Comparison of ENCODE assay signal across 9 cellular contexts in genomic region chr21:16942703-16943102, GRCh38.
A peak's percentile ranks its signal among the peaks of the same experiment; 100 is the strongest.
DNase-seq lines count a peak whose midpoint lies in the region; ATAC-seq and TF ChIP-seq lines count a peak whose summit lies in the region.
"Had no signal": no experiment of that assay in that cellular context is flagged by ENCODE, and none has a peak within 500 bp of the region (broad histone marks: within the 10 kb centered on the region; RNA-seq: fewer than 3 reads in every experiment).

No MANE protein-coding gene starts in this region.

- H3K36me3 ChIP-seq in MM.1S (replicated peaks; ENCODE audit: insufficient read depth, low read length) (no peaks in the 10 kb centered on the region), right lobe of liver (no peaks in the 10 kb centered on the region)

- H2AFZ ChIP-seq in MM.1S (ENCODE audit: low read length): no peak overlapping the region

- H3K4me1 ChIP-seq in MM.1S (ENCODE audit: low read length): no peaks in the 10 kb centered on the region
- H3K4me1 ChIP-seq in right lobe of liver: no peaks in the 10 kb centered on the region

- no peak overlapping the region for H3K27ac ChIP-seq in MM.1S (ENCODE audit: low read length)
- H3K27ac ChIP-seq in right lobe of liver: no peak overlapping the region

- TF ChIP-seq CTCF in MM.1S (IDR thresholded peaks at IDR 0.05; ENCODE audit: low read length) (peak; percentile 60), cardiac fibroblast (IDR thresholded peaks at IDR 0.05; ENCODE audit: low read depth, low read length) (peak; percentile 36), right lobe of liver (IDR thresholded peaks at IDR 0.05) (peak; percentile 50 to 59 (median 52))

- H3K9me3 ChIP-seq in MM.1S (replicated peaks; ENCODE audit: insufficient read depth, low read length) (no peaks in the 10 kb centered on the region), right lobe of liver (no peaks in the 10 kb centered on the region)

- no peaks in the 10 kb centered on the region for H4K20me1 ChIP-seq in MM.1S (ENCODE audit: insufficient read depth, low read length)

- ATAC-seq in right lobe of liver (peak; percentile 63 to 85 (median 72)), HG03460 (IDR thresholded peaks at IDR 0.05; ENCODE audit: unreplicated experiment) (no peak)

- H3K4me3 ChIP-seq in MM.1S (ENCODE audit: low read length) (no peak overlapping the region), cardiac fibroblast (replicated peaks in 1 of 2; ENCODE audit: low read depth in 2 of 2, low read length in 2 of 2) (no peak overlapping the region), right lobe of liver (no peak overlapping the region)

- TF ChIP-seq POLR2A in right lobe of liver (IDR thresholded peaks at IDR 0.05): no peak

- intact Hi-C loops in right lobe of liver (cut with DNase I): loop anchor here in 1 of 2 donors (10.0 kb wide), 1 partner anchor 102 kb away; no protein-coding TSS in a partner anchor

- 48% methylated on average over 4 of the region's 4 CpGs for WGBS in right lobe of liver (ENCODE audit: insufficient coverage, low coverage, low lambda C conversion rate, missing lambda C conversion rate)

- H3K79me2 ChIP-seq in MM.1S (ENCODE audit: low read length): no peaks in the 10 kb centered on the region

- no peaks in the 10 kb centered on the region for H3F3A ChIP-seq in MM.1S (ENCODE audit: insufficient read depth, low read length)

- no peak overlapping the region for H3K4me2 ChIP-seq in MM.1S (ENCODE audit: low read depth, low read length)

- H3K9me2 ChIP-seq in MM.1S (replicated peaks; ENCODE audit: insufficient read depth, low read length): no peaks in the 10 kb centered on the region

- DNase-seq in EL (peak; percentile 20), MM.1S (peak; percentile 43), cardiac fibroblast (ENCODE audit: low read depth in 2 of 2) (peak; percentile 20 to 27), right lobe of liver (no peak), T-helper 2 cell (no peak), NCI-H2107 treated with DMSO at 0.1 percent for 48 hours (lab: John Stamatoyannopoulos, UW; ENCODE audit: unreplicated experiment) (no peak)
- DNase-seq in activated CD4-positive, alpha-beta T cell treated with anti-CD3 and anti-CD28 coated beads, Interleukin-2, amount 50 U/mL, for 1 hour: no peak
- DNase-seq: NCI-H2107 had no signal

- H3K27me3 ChIP-seq in MM.1S (replicated peaks; ENCODE audit: insufficient read depth, low read length) (no peaks in the 10 kb centered on the region), right lobe of liver (no peaks in the 10 kb centered on the region)

- no peak overlapping the region for H3K9ac ChIP-seq in MM.1S (ENCODE audit: low read length)

Comparison
In these comparisons a context has a peak if more than half of its experiments do, and no peak if none do; other contexts are left out.
1. DNase-seq: peak in EL (single experiment), MM.1S (single experiment) and cardiac fibroblast (2 of 2); none in right lobe of liver (0 of 3), T-helper 2 cell (0 of 5), NCI-H2107 treated with DMSO at 0.1 percent for 48 hours (single experiment) and activated CD4-positive, alpha-beta T cell treated with anti-CD3 and anti-CD28 coated beads, Interleukin-2, amount 50 U/mL, for 1 hour (single experiment).
2. Peak in every context shown above with its lines, with median percentiles within 50 percentile points of each other: CTCF ChIP-seq.